ENCODE assay signal across 8 cellular contexts in the genomic region with DNA sequence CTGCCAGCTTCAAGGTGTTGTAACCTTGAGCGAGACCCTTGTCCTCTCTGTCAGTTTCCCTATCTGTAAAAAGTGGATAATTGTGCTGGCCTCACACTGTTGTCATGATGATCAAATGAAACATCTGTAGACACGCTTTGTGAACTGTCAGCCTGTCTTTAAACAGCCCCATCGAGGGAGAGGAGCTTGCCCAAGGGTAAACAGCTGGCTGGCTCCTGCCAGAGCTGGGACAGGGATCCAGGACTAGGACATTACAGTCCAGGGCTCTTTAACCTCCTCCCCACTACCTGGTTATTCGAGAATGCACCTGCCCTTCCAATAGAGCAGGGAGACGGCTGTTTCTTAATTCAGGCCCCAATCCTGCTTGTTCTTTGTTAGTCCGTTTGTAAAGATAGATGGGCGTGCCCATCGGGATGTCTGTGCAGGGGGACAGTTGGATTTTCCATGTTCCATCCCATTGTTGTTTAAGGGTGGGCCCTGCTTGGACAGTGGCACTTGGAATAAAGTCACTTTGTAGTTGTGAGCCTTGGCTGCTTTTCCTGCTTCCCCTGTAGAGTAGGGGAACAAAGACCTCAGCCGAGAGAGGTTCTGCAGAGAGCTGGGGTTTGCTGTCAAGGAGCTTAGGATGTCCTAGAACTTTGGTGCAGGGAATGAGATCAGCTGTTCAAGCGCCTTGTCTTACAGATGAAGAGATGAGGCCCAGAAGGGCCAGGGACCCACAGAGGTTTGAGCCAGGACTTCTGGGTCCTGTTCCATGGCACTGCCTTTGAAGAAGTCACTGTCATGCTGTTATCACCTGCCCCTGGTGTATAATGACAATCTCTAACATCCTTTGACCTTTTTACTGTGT.
DNase-seq lines count a peak whose midpoint lies in the region; ATAC-seq, FAIRE-seq and TF ChIP-seq lines count a peak whose summit lies in the region.

No MANE protein-coding gene starts in this region.

- H4K20me1 ChIP-seq in SK-N-SH (ENCODE audit: insufficient read depth) = peaks cover 63% of the 10 kb centered on the region

- WGBS in SK-N-SH (ENCODE audit: low lambda C conversion rate) = 79% methylated on average over 8 of the region's 10 CpGs

- H3K27me3 Mint-ChIP-seq in activated naive CD8-positive, alpha-beta T cell treated with anti-CD3 and anti-CD28 coated beads, Interleukin-2, amount 10 ng/mL, durations not matched to agents 7 days and 5 days = no peaks in the 10 kb centered on the region

- H3K27me3 ChIP-seq in SK-N-SH (ENCODE audit: insufficient read depth) = no peaks in the 10 kb centered on the region

- intact Hi-C loops in kidney (cut with DNase I) (no loop called here), sciatic nerve (cut with DNase I) (no loop called here)

- CTCF ChIA-PET in SK-N-SH (lab: Yijun Ruan, JAX) = interaction anchor here (1.0 to 1.7 kb wide), 3 partner anchors 16 to 128 kb away, joined by 3 to 5 read pairs (median 4); no protein-coding TSS in a partner anchor

- H3K9me3 ChIP-seq in SK-N-SH = no peaks in the 10 kb centered on the region
- no peaks in the 10 kb centered on the region for H3K9me3 ChIP-seq in kidney (ENCODE audit: control insufficient read depth in 1 of 2, low read length in 2 of 2)

- FAIRE-seq in kidney (lab: Jason Lieb, UNC) = no peak

- H3K36me3 ChIP-seq in SK-N-SH (replicated peaks in 1 of 2; ENCODE audit: control insufficient read depth in 1 of 2, insufficient read depth in 2 of 2, low read length in 1 of 2) (no peaks in the 10 kb centered on the region), kidney (ENCODE audit: control insufficient read depth in 1 of 2, insufficient read depth in 2 of 2, low read length in 2 of 2) (peaks cover 0 to 2% of the 10 kb centered on the region in 2 donors)

- TF ChIP-seq EP300 in SK-N-SH (IDR thresholded peaks at IDR 0.05; ENCODE audit: borderline replicate concordance in 1 of 2, low read depth in 1 of 2, low read length in 1 of 2) = no peak

- no peak for DNase-seq in SK-N-SH
- DNase-seq in activated naive CD8-positive, alpha-beta T cell treated with anti-CD3 and anti-CD28 coated beads, Interleukin-2, amount 10 ng/mL, durations not matched to agents 7 days and 5 days = no peak
- no peak for DNase-seq in kidney
- DNase-seq in substantia nigra (lab: John Stamatoyannopoulos, UW) = no peak
- no peak for DNase-seq in SK-N-DZ (ENCODE audit: low spot score)
- DNase-seq in sciatic nerve (ENCODE audit: low spot score) = no peak
- no peak for DNase-seq in central memory CD4-positive, alpha-beta T cell

- H3K9ac ChIP-seq in SK-N-SH (peak overlapping the region; percentile 98), kidney (ENCODE audit: low read length in 2 of 2) (peak overlapping the region; percentile 14 to 77)

- H3K4me2 ChIP-seq in SK-N-SH = peak overlapping the region; percentile 100

- POLR2A ChIA-PET in SK-N-SH (lab: Yijun Ruan, JAX) = interaction anchor here (1.4 kb wide), 1 partner anchor 20 kb away, joined by 4 read pairs; no protein-coding TSS in a partner anchor
- POLR2A ChIA-PET in activated naive CD8-positive, alpha-beta T cell treated with anti-CD3 and anti-CD28 coated beads, Interleukin-2, amount 10 ng/mL, durations not matched to agents 7 days and 5 days (lab: Charles Lee) = interaction anchor here (1.2 to 1.7 kb wide), 2 partner anchors 8 to 28 kb away, joined by 6 to 14 read pairs; no protein-coding TSS in a partner anchor

- H3F3A ChIP-seq in SK-N-SH (replicated peaks; ENCODE audit: insufficient read depth) = peaks cover 21% of the 10 kb centered on the region

- H3K4me1 Mint-ChIP-seq in activated naive CD8-positive, alpha-beta T cell treated with anti-CD3 and anti-CD28 coated beads, Interleukin-2, amount 10 ng/mL, durations not matched to agents 7 days and 5 days = peaks cover 56% of the 10 kb centered on the region

- H3K27ac Mint-ChIP-seq in activated naive CD8-positive, alpha-beta T cell treated with anti-CD3 and anti-CD28 coated beads, Interleukin-2, amount 10 ng/mL, durations not matched to agents 7 days and 5 days = peak overlapping the region; percentile 89

- peak overlapping the region; percentile 76 to 91 for H3K4me3 ChIP-seq in SK-N-SH (ENCODE audit: low read depth in 2 of 2, low read length in 1 of 2)
- H3K4me3 ChIP-seq in kidney (ENCODE audit: low read length in 2 of 2) = peak overlapping the region; percentile 31 to 79

- H3K27ac ChIP-seq in SK-N-SH (ENCODE audit: low read depth in 2 of 2, low read length in 1 of 2) (peak overlapping the region; percentile 80 to 90), kidney (ENCODE audit: low read depth in 2 of 2, low read length in 2 of 2) (peak overlapping the region; percentile 93 to 96), substantia nigra (ENCODE audit: low read depth, low read length, poor library complexity, severe bottlenecking) (peak overlapping the region; percentile 60)

- TF ChIP-seq CTCF in SK-N-SH (IDR thresholded peaks at IDR 0.05) (no peak), kidney (IDR thresholded peaks at IDR 0.05; ENCODE audit: borderline replicate concordance, extremely low read depth, insufficient read depth) (no peak)

- peaks cover 69% of the 10 kb centered on the region for H3K79me2 ChIP-seq in SK-N-SH (ENCODE audit: insufficient read depth)

- H3K4me1 ChIP-seq in SK-N-SH (ENCODE audit: control insufficient read depth in 1 of 2, insufficient read depth in 2 of 2, low read depth in 1 of 2, low read length in 1 of 2) (peaks cover 45 to 55% of the 10 kb centered on the region in 2 experiments), kidney (ENCODE audit: control insufficient read depth in 1 of 2, insufficient read depth in 1 of 2, low read depth in 1 of 2, low read length in 2 of 2) (peaks cover 32 to 44% of the 10 kb centered on the region in 2 donors)

- H3K36me3 Mint-ChIP-seq in activated naive CD8-positive, alpha-beta T cell treated with anti-CD3 and anti-CD28 coated beads, Interleukin-2, amount 10 ng/mL, durations not matched to agents 7 days and 5 days = no peaks in the 10 kb centered on the region

- H3K9me3 Mint-ChIP-seq in activated naive CD8-positive, alpha-beta T cell treated with anti-CD3 and anti-CD28 coated beads, Interleukin-2, amount 10 ng/mL, durations not matched to agents 7 days and 5 days = no peaks in the 10 kb centered on the region

- H2AFZ ChIP-seq in SK-N-SH (ENCODE audit: low read depth) = no peak overlapping the region

- ATAC-seq in SK-N-SH treated with all-trans-retinoic acid at 6 μM for 48 hours = no peak
- no peak for ATAC-seq in activated naive CD8-positive, alpha-beta T cell treated with anti-CD3 and anti-CD28 coated beads, Interleukin-2, amount 10 ng/mL, durations not matched to agents 7 days and 5 days (ENCODE audit: low read depth)
- ATAC-seq in sciatic nerve = no peak

- no peaks in the 10 kb centered on the region for H3K9me2 ChIP-seq in SK-N-SH

- TF ChIP-seq RAD21 in SK-N-SH (IDR thresholded peaks at IDR 0.05; ENCODE audit: low read length) = no peak

- peak overlapping the region; percentile 95 for H3K4me3 Mint-ChIP-seq in activated naive CD8-positive, alpha-beta T cell treated with anti-CD3 and anti-CD28 coated beads, Interleukin-2, amount 10 ng/mL, durations not matched to agents 7 days and 5 days

TF ChIP-seq in SK-N-SH, 30 proteins besides CTCF, POLR2A, EP300 and RAD21:
- peak; percentile 58; the same call in 1 of the 2 replicates for TF ChIP-seq MXI1 (IDR thresholded peaks at IDR 0.05; ENCODE audit: low read depth, low read length)
- TF ChIP-seq MEF2A (IDR thresholded peaks at IDR 0.05; ENCODE audit: borderline replicate concordance, low read depth) = no peak
- no peak for TF ChIP-seq TCF12 (IDR thresholded peaks at IDR 0.05)
- no peak for TF ChIP-seq NRF1 (IDR thresholded peaks at IDR 0.05; ENCODE audit: low read depth, low read length)

TF ChIP-seq in SK-N-SH treated with all-trans-retinoic acid at 6 μM for 48 hours, 23 proteins besides CTCF, POLR2A, EP300 and RAD21:
- TF ChIP-seq ISL1 (CRISPR knock-in tag; IDR thresholded peaks at IDR 0.05) (no peak), ZFP30 (CRISPR knock-in tag; IDR thresholded peaks at IDR 0.05) (no peak), GLIS3 (CRISPR knock-in tag; IDR thresholded peaks at IDR 0.05) (no peak), ZC3H10 (CRISPR knock-in tag; IDR thresholded peaks at IDR 0.05) (no peak), ZNF565 (CRISPR knock-in tag; conservative IDR thresholded peaks at IDR 0.05; ENCODE audit: low read depth) (no peak)
